ENCODE assay signal across 8 cellular contexts in genomic region chr9:136527721-136528710, GRCh38. TPM values are rescaled to one million over a fixed set of nuclear protein-coding genes. Genes with fewer than 3 reads are reported as not detected.
DNase-seq lines count a peak whose midpoint lies in the region; ATAC-seq, FAIRE-seq and TF ChIP-seq lines count a peak whose summit lies in the region.

No MANE protein-coding gene starts in this region.

- no peak for ATAC-seq in HG02973 (IDR thresholded peaks at IDR 0.05; ENCODE audit: unreplicated experiment)

- peak; percentile 73 for DNase-seq in DMS53 treated with DMSO at 0.1 percent for 48 hours (lab: John Stamatoyannopoulos, UW; ENCODE audit: unreplicated experiment)
- peak; percentile 71 for DNase-seq in NCI-H1417 treated with DMSO at 0.1 percent for 48 hours (lab: John Stamatoyannopoulos, UW)
- no peak for DNase-seq in bronchial epithelial cell (ENCODE audit: low read depth)
- DNase-seq in neuronal stem cell (ENCODE audit: low spot score): no peak
- DNase-seq in hippocampal formation (lab: John Stamatoyannopoulos, UW): no peak
- DNase-seq in RCC 7860 (ENCODE audit: low spot score): no peak
- no peak for DNase-seq in ecto neural progenitor cell (ENCODE audit: low spot score)

- FAIRE-seq in bronchial epithelial cell (lab: Jason Lieb, UNC) (no peak), RCC 7860 (lab: Jason Lieb, UNC) (no peak)

- H3K27me3 ChIP-seq in bronchial epithelial cell (ENCODE audit: control insufficient read depth, insufficient read depth, low read length) (no peaks in the 10 kb centered on the region), neuronal stem cell (ENCODE audit: control insufficient read depth in 3 of 3, insufficient read depth in 3 of 3, low read depth in 1 of 3, low read length in 3 of 3) (no peaks in the 10 kb centered on the region)

- no peak overlapping the region for H2AFZ ChIP-seq in neuronal stem cell (ENCODE audit: low read length)

- H4K91ac ChIP-seq in neuronal stem cell (ENCODE audit: low read depth, low read length, poor library complexity): no peak overlapping the region

- peak overlapping the region; percentile 99 for H2AK5ac ChIP-seq in neuronal stem cell (ENCODE audit: low read depth, low read length)

- H2BK15ac ChIP-seq in neuronal stem cell (ENCODE audit: low read length): peak overlapping the region; percentile 97

- peak overlapping the region; percentile 55 for H3K23ac ChIP-seq in neuronal stem cell (ENCODE audit: low read depth, low read length, poor library complexity)

- H3K36me3 ChIP-seq in bronchial epithelial cell (ENCODE audit: control insufficient read depth, insufficient read depth, low read length) (peaks cover 56% of the 10 kb centered on the region), neuronal stem cell (replicated peaks in 1 of 2; ENCODE audit: control insufficient read depth in 2 of 2, insufficient read depth in 2 of 2, low read length in 2 of 2) (peaks cover 14 to 43% of the 10 kb centered on the region in 2 donors)

- peaks cover 0 to 57% of the 10 kb centered on the region in 2 donors for H3K4me1 ChIP-seq in neuronal stem cell (ENCODE audit: control insufficient read depth in 2 of 2, insufficient read depth in 1 of 2, low read depth in 1 of 2, low read length in 2 of 2)

- peak overlapping the region; percentile 76 for H3K4ac ChIP-seq in neuronal stem cell (ENCODE audit: low read length)

- H2BK120ac ChIP-seq in neuronal stem cell (ENCODE audit: low read depth, low read length): no peak overlapping the region

- peak overlapping the region; percentile 83 for H3K27ac ChIP-seq in neuronal stem cell (replicated peaks; ENCODE audit: low read length)

- peak overlapping the region; percentile 96 for H3K18ac ChIP-seq in neuronal stem cell (ENCODE audit: low read length)

- WGBS in neuronal stem cell (ENCODE audit: extremely low coverage in 2 of 2, insufficient read length in 2 of 2, insufficient replicate concordance in 1 of 2), 2 donors: no CpG with 5 or more reads among the region's 34 CpGs

- peaks cover 50% of the 10 kb centered on the region for H3K79me1 ChIP-seq in neuronal stem cell (ENCODE audit: low read depth, low read length)

- peaks cover 0 to 2% of the 10 kb centered on the region in 2 donors for H3K9me3 ChIP-seq in neuronal stem cell (replicated peaks in 1 of 2; ENCODE audit: control insufficient read depth in 2 of 2, insufficient read depth in 1 of 2, low read depth in 1 of 2, low read length in 2 of 2)

- H3K14ac ChIP-seq in neuronal stem cell (ENCODE audit: low read length): no peak overlapping the region

- no peak overlapping the region for H3K4me2 ChIP-seq in neuronal stem cell (ENCODE audit: insufficient read depth, low read length, poor library complexity, severe bottlenecking)

- H2BK12ac ChIP-seq in neuronal stem cell (ENCODE audit: low read length): peak overlapping the region; percentile 82

- H3K4me3 ChIP-seq in bronchial epithelial cell (ENCODE audit: low read depth, low read length) (no peak overlapping the region), neuronal stem cell (ENCODE audit: low read length in 2 of 2) (no peak overlapping the region)

- H2BK5ac ChIP-seq in neuronal stem cell (ENCODE audit: low read length): peak overlapping the region; percentile 95

- no peak overlapping the region for H4K8ac ChIP-seq in neuronal stem cell (ENCODE audit: low read depth, low read length)

- peak; percentile 2 for TF ChIP-seq CTCF in bronchial epithelial cell (IDR thresholded peaks at IDR 0.05; ENCODE audit: insufficient read depth, low read length, severe bottlenecking)

- H3K9ac ChIP-seq in neuronal stem cell (ENCODE audit: low read depth, low read length, poor library complexity): no peak overlapping the region

RNA-seq across cellular contexts. Expression of gene NOTCH1, which starts 17.8 kb away (rescaled TPM):
- 70.0 and 90.4 TPM in 2 replicates for total RNA-seq in bronchial epithelial cell
- polyA plus RNA-seq in neuronal stem cell (2013, experiment 1 of 2): 32.9 TPM
- 33.2 TPM for polyA plus RNA-seq in neuronal stem cell (2013, experiment 2 of 2)

RNA-seq across cellular contexts. Expression of gene SEC16A, which starts 45.2 kb away (rescaled TPM):
- 13.7 and 20.5 TPM in 2 replicates for total RNA-seq in bronchial epithelial cell
- polyA plus RNA-seq in neuronal stem cell (2013, experiment 1 of 2): 14.7 TPM
- polyA plus RNA-seq in neuronal stem cell (2013, experiment 2 of 2): 15.9 TPM

Comparison
In these comparisons a context has a peak if more than half of its experiments do, and no peak if none do; other contexts are left out.
1. DNase-seq: peak in DMS53 treated with DMSO at 0.1 percent for 48 hours (single experiment) and NCI-H1417 treated with DMSO at 0.1 percent for 48 hours (single experiment); none in bronchial epithelial cell (single experiment), neuronal stem cell (single experiment), hippocampal formation (0 of 2), RCC 7860 (single experiment) and ecto neural progenitor cell (single experiment).